Comparison of ENCODE assay signal across 25 cellular contexts in genomic region chr7:141416691-141417268, GRCh38.
DNase-seq lines count a peak whose midpoint lies in the region; TF ChIP-seq lines count a peak whose summit lies in the region.
"Had no signal": no experiment of that assay in that cellular context is flagged by ENCODE, and none has a peak within 500 bp of the region (broad histone marks: within the 10 kb centered on the region; RNA-seq: fewer than 3 reads in every experiment).

No MANE protein-coding gene starts in this region.

- H3K27ac Mint-ChIP-seq in nephron progenitor cell, result no peak overlapping the region
- H3K27ac Mint-ChIP-seq: activated CD4-positive, alpha-beta T cell treated with anti-CD3 and anti-CD28 coated beads for 36 hours; stimulated activated effector memory CD8-positive, alpha-beta T cell treated with anti-CD3 and anti-CD28 coated beads, Interleukin-12 subunit alpha, Interleukin-12 subunit beta, amount 100 ng/mL, for 72 hours had no signal

- H3K4me3 ChIP-seq in neural cell (ENCODE audit: low read length) (no peak overlapping the region), ascending aorta (no peak overlapping the region)
- H3K4me3 ChIP-seq: heart left ventricle, smooth muscle cell, uterus had no signal

- peaks cover 23% of the 10 kb centered on the region for H3K27me3 Mint-ChIP-seq in nephron progenitor cell (ENCODE audit: low read depth, poor library complexity)

- no peaks in the 10 kb centered on the region for H4K20me1 ChIP-seq in neural cell (ENCODE audit: insufficient read depth)

- H3K9ac ChIP-seq in neural cell (ENCODE audit: low read length), result no peak overlapping the region

- H3K36me3 ChIP-seq in neural cell (ENCODE audit: insufficient read depth, low read length) (no peaks in the 10 kb centered on the region), ascending aorta (no peaks in the 10 kb centered on the region)
- H3K36me3 ChIP-seq: heart left ventricle, uterus had no signal

- H3K4me1 Mint-ChIP-seq in nephron progenitor cell, result peaks cover 10% of the 10 kb centered on the region
- H3K4me1 Mint-ChIP-seq: activated CD4-positive, alpha-beta T cell treated with anti-CD3 and anti-CD28 coated beads for 36 hours; stimulated activated effector memory CD8-positive, alpha-beta T cell treated with anti-CD3 and anti-CD28 coated beads, Interleukin-12 subunit alpha, Interleukin-12 subunit beta, amount 100 ng/mL, for 72 hours had no signal

- no peaks in the 10 kb centered on the region for H3K9me2 ChIP-seq in neural cell (ENCODE audit: insufficient read depth, low read length)

- no peak overlapping the region for H3K4me3 Mint-ChIP-seq in nephron progenitor cell
- H3K4me3 Mint-ChIP-seq: activated CD4-positive, alpha-beta T cell treated with anti-CD3 and anti-CD28 coated beads for 36 hours; stimulated activated effector memory CD8-positive, alpha-beta T cell treated with anti-CD3 and anti-CD28 coated beads, Interleukin-12 subunit alpha, Interleukin-12 subunit beta, amount 100 ng/mL, for 72 hours had no signal

- H3K27me3 ChIP-seq in neural cell (ENCODE audit: insufficient read depth, low read depth, low read length), result no peaks in the 10 kb centered on the region
- H3K27me3 ChIP-seq in ascending aorta, result no peaks in the 10 kb centered on the region
- H3K27me3 ChIP-seq: heart left ventricle, uterus had no signal

- H3K27ac ChIP-seq in neural cell (ENCODE audit: low read length), result peak overlapping the region; percentile 11
- no peak overlapping the region for H3K27ac ChIP-seq in ascending aorta
- H3K27ac ChIP-seq: uterus had no signal

- H3K4me2 ChIP-seq in neural cell (ENCODE audit: low read length), result no peak overlapping the region
- H3K4me2 ChIP-seq: smooth muscle cell had no signal

- intact Hi-C loops in ascending aorta (cut with DNase I), result no loop called here

- no peak for TF ChIP-seq CTCF in neural cell (IDR thresholded peaks at IDR 0.05; ENCODE audit: poor library complexity, severe bottlenecking)
- no peak for TF ChIP-seq CTCF in ascending aorta (IDR thresholded peaks at IDR 0.05)
- no peak for TF ChIP-seq CTCF in nephron progenitor cell (IDR thresholded peaks at IDR 0.05)

- no peak for TF ChIP-seq EP300 in neural cell (conservative IDR thresholded peaks at IDR 0.05; ENCODE audit: poor library complexity, severe bottlenecking)

- peaks cover 10% of the 10 kb centered on the region for H3K79me2 ChIP-seq in neural cell (replicated peaks; ENCODE audit: insufficient read depth, low read length)

- H2AFZ ChIP-seq in neural cell (ENCODE audit: low read depth, low read length), result no peak overlapping the region

- DNase-seq in DMS79 (lab: John Stamatoyannopoulos, UW) (peak; percentile 99), NCI-H2029 (lab: John Stamatoyannopoulos, UW) (peak; percentile 97), NCI-H69 (lab: John Stamatoyannopoulos, UW) (peak; percentile 81), ascending aorta (ENCODE audit: low spot score in 2 of 2) (no peak), pons (ENCODE audit: low spot score) (no peak), nephron progenitor cell (no peak)
- DNase-seq: activated CD4-positive, alpha-beta T cell treated with anti-CD3 and anti-CD28 coated beads for 36 hours; activated CD8-positive, alpha-beta memory T cell treated with anti-CD3 and anti-CD28 coated beads for 24 hours; activated gamma-delta T cell; activated T-cell treated with anti-CD3 and anti-CD28 coated beads, Interleukin-2, amount 50 U/mL, for 1 hour; C1 segment of cervical spinal cord; Calu3; effector CD4-positive, alpha-beta T cell; heart left ventricle; IMR-90; mammary epithelial cell; NCI-H1105; NCI-H526; occipital lobe; stimulated activated CD4-positive, alpha-beta T cell treated with anti-CD3 and anti-CD28 coated beads, Interleukin-2, amount 100 ng/mL, for 48 hours; T-helper 2 cell; uterus had no signal

- no peaks in the 10 kb centered on the region for H3F3A ChIP-seq in neural cell (ENCODE audit: insufficient read depth, low read length, poor library complexity, severe bottlenecking)

- H3K36me3 Mint-ChIP-seq in nephron progenitor cell (ENCODE audit: low read depth), result no peaks in the 10 kb centered on the region
- H3K36me3 Mint-ChIP-seq: stimulated activated effector memory CD8-positive, alpha-beta T cell treated with anti-CD3 and anti-CD28 coated beads, Interleukin-12 subunit alpha, Interleukin-12 subunit beta, amount 100 ng/mL, for 72 hours had no signal

- H3K9me3 Mint-ChIP-seq in nephron progenitor cell, result no peaks in the 10 kb centered on the region
- H3K9me3 Mint-ChIP-seq: stimulated activated effector memory CD8-positive, alpha-beta T cell treated with anti-CD3 and anti-CD28 coated beads, Interleukin-12 subunit alpha, Interleukin-12 subunit beta, amount 100 ng/mL, for 72 hours had no signal

- TF ChIP-seq RAD21 in neural cell (conservative IDR thresholded peaks at IDR 0.05), result no peak

- H3K9me3 ChIP-seq in neural cell (ENCODE audit: low read length) (no peaks in the 10 kb centered on the region), ascending aorta (no peaks in the 10 kb centered on the region)
- H3K9me3 ChIP-seq: heart left ventricle, uterus had no signal

- no peaks in the 10 kb centered on the region for H3K4me1 ChIP-seq in ascending aorta
- H3K4me1 ChIP-seq: uterus had no signal

TF ChIP-seq in neural cell, 6 proteins besides CTCF, POLR2A, EP300 and RAD21:
- no peak for TF ChIP-seq SMC3 (conservative IDR thresholded peaks at IDR 0.05; ENCODE audit: poor library complexity)
- TF ChIP-seq REST (IDR thresholded peaks at IDR 0.05; ENCODE audit: borderline replicate concordance), result no peak
TF ChIP-seq in neural cell: peak in this region for 0.

Comparison
In these comparisons a context has a peak if more than half of its experiments do, and no peak if none do; other contexts are left out.
1. DNase-seq: peak in DMS79 (single experiment), NCI-H2029 (single experiment) and NCI-H69 (single experiment); none in ascending aorta (0 of 2), pons (single experiment) and nephron progenitor cell (single experiment).